Comparison of ENCODE assay signal across 1 cellular context in genomic region chr2:65227471-65228248, GRCh38.
A peak's percentile ranks its signal among the peaks of the same experiment; 100 is the strongest.
TF ChIP-seq lines count a peak whose summit lies in the region.

Gene ACTR2 (plus strand): TSS chr2:65227831. CDS start chr2:65227910, 79 bp downstream.

TF ChIP-seq in WTC11, 78 proteins besides CTCF, POLR2A, EP300 and RAD21 (continued from another document):
- no peak for TF ChIP-seq ZNF425 (CRISPR knock-in tag; conservative IDR thresholded peaks at IDR 0.05)
- no peak for TF ChIP-seq ZNF416 (CRISPR knock-in tag; IDR thresholded peaks at IDR 0.05)
- TF ChIP-seq TEAD4 (CRISPR knock-in tag; IDR thresholded peaks at IDR 0.05), result no peak
- peak; percentile 74; the same call in 1 of the 2 replicates for TF ChIP-seq SP1 (CRISPR knock-in tag; conservative IDR thresholded peaks at IDR 0.05)
- TF ChIP-seq, protein P1, sequence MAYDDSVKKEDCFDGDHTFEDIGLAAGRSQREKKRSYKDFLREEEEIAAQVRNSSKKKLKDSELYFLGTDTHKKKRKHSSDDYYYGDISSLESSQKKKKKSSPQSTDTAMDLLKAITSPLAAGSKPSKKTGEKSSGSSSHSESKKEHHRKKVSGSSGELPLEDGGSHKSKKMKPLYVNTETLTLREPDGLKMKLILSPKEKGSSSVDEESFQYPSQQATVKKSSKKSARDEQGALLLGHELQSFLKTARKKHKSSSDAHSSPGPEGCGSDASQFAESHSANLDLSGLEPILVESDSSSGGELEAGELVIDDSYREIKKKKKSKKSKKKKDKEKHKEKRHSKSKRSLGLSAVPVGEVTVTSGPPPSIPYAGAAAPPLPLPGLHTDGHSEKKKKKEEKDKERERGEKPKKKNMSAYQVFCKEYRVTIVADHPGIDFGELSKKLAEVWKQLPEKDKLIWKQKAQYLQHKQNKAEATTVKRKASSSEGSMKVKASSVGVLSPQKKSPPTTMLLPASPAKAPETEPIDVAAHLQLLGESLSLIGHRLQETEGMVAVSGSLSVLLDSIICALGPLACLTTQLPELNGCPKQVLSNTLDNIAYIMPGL (CRISPR knock-in tag; IDR thresholded peaks at IDR 0.05), result peak; percentile 27; the same call in 1 of the 2 replicates
- TF ChIP-seq ESRRA (CRISPR knock-in tag; IDR thresholded peaks at IDR 0.05; ENCODE audit: borderline replicate concordance), result 0 out of 2 replicates have a peak, but pooled peaks have one; percentile 55
- TF ChIP-seq, protein P2, sequence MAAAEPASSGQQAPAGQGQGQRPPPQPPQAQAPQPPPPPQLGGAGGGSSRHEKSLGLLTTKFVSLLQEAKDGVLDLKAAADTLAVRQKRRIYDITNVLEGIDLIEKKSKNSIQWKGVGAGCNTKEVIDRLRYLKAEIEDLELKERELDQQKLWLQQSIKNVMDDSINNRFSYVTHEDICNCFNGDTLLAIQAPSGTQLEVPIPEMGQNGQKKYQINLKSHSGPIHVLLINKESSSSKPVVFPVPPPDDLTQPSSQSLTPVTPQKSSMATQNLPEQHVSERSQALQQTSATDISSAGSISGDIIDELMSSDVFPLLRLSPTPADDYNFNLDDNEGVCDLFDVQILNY (CRISPR knock-in tag; IDR thresholded peaks at IDR 0.05), result 0 out of 2 replicates have a peak, but pooled peaks have one; percentile 33
- TF ChIP-seq, protein P3, sequence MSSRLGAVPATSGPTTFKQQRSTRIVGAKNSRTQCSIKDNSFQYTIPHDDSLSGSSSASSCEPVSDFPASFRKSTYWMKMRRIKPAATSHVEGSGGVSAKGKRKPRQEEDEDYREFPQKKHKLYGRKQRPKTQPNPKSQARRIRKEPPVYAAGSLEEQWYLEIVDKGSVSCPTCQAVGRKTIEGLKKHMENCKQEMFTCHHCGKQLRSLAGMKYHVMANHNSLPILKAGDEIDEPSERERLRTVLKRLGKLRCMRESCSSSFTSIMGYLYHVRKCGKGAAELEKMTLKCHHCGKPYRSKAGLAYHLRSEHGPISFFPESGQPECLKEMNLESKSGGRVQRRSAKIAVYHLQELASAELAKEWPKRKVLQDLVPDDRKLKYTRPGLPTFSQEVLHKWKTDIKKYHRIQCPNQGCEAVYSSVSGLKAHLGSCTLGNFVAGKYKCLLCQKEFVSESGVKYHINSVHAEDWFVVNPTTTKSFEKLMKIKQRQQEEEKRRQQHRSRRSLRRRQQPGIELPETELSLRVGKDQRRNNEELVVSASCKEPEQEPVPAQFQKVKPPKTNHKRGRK (CRISPR knock-in tag; IDR thresholded peaks at IDR 0.05; ENCODE audit: borderline replicate concordance), result no peak
- no peak for TF ChIP-seq NR2C2 (CRISPR knock-in tag; IDR thresholded peaks at IDR 0.05)
- TF ChIP-seq RELA (CRISPR knock-in tag; IDR thresholded peaks at IDR 0.05; ENCODE audit: borderline replicate concordance), result peak; percentile 29; the same call in 1 of the 2 replicates
- TF ChIP-seq ZNF232 (CRISPR knock-in tag; IDR thresholded peaks at IDR 0.05), result no peak
- peak; percentile 59; the same call in 1 of the 2 replicates for TF ChIP-seq ARID4B (CRISPR knock-in tag; IDR thresholded peaks at IDR 0.05; ENCODE audit: borderline replicate concordance)
- TF ChIP-seq, protein P4, sequence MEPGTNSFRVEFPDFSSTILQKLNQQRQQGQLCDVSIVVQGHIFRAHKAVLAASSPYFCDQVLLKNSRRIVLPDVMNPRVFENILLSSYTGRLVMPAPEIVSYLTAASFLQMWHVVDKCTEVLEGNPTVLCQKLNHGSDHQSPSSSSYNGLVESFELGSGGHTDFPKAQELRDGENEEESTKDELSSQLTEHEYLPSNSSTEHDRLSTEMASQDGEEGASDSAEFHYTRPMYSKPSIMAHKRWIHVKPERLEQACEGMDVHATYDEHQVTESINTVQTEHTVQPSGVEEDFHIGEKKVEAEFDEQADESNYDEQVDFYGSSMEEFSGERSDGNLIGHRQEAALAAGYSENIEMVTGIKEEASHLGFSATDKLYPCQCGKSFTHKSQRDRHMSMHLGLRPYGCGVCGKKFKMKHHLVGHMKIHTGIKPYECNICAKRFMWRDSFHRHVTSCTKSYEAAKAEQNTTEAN (CRISPR knock-in tag; IDR thresholded peaks at IDR 0.05), result no peak
- TF ChIP-seq, protein P5, sequence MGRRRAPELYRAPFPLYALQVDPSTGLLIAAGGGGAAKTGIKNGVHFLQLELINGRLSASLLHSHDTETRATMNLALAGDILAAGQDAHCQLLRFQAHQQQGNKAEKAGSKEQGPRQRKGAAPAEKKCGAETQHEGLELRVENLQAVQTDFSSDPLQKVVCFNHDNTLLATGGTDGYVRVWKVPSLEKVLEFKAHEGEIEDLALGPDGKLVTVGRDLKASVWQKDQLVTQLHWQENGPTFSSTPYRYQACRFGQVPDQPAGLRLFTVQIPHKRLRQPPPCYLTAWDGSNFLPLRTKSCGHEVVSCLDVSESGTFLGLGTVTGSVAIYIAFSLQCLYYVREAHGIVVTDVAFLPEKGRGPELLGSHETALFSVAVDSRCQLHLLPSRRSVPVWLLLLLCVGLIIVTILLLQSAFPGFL (CRISPR knock-in tag; IDR thresholded peaks at IDR 0.05; ENCODE audit: borderline replicate concordance), result no peak
- no peak for TF ChIP-seq HMGA2 (CRISPR knock-in tag; IDR thresholded peaks at IDR 0.05)
- TF ChIP-seq MXD4 (CRISPR knock-in tag; IDR thresholded peaks at IDR 0.05; ENCODE audit: borderline replicate concordance), result no peak
- peak; percentile 86 for TF ChIP-seq NFYB (CRISPR knock-in tag; conservative IDR thresholded peaks at IDR 0.05; ENCODE audit: low read depth)
- 0 out of 2 replicates have a peak, but pooled peaks have one; percentile 24 for TF ChIP-seq PRDM15 (CRISPR knock-in tag; IDR thresholded peaks at IDR 0.05)
- TF ChIP-seq GTF2I (CRISPR knock-in tag; conservative IDR thresholded peaks at IDR 0.05), result no peak
- no peak for TF ChIP-seq FOXJ3 (CRISPR knock-in tag; IDR thresholded peaks at IDR 0.05; ENCODE audit: borderline replicate concordance)
- no peak for TF ChIP-seq OVOL2 (CRISPR knock-in tag; IDR thresholded peaks at IDR 0.05; ENCODE audit: borderline replicate concordance)
- TF ChIP-seq MYBL2 (CRISPR knock-in tag; IDR thresholded peaks at IDR 0.05), result no peak
- no peak for TF ChIP-seq ZMAT4 (CRISPR knock-in tag; IDR thresholded peaks at IDR 0.05)
- TF ChIP-seq ZNF219 (CRISPR knock-in tag; IDR thresholded peaks at IDR 0.05; ENCODE audit: borderline replicate concordance), result no peak
- TF ChIP-seq, protein P6, sequence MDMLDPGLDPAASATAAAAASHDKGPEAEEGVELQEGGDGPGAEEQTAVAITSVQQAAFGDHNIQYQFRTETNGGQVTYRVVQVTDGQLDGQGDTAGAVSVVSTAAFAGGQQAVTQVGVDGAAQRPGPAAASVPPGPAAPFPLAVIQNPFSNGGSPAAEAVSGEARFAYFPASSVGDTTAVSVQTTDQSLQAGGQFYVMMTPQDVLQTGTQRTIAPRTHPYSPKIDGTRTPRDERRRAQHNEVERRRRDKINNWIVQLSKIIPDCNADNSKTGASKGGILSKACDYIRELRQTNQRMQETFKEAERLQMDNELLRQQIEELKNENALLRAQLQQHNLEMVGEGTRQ (CRISPR knock-in tag; IDR thresholded peaks at IDR 0.05), result no peak
